In the genomic region with DNA sequence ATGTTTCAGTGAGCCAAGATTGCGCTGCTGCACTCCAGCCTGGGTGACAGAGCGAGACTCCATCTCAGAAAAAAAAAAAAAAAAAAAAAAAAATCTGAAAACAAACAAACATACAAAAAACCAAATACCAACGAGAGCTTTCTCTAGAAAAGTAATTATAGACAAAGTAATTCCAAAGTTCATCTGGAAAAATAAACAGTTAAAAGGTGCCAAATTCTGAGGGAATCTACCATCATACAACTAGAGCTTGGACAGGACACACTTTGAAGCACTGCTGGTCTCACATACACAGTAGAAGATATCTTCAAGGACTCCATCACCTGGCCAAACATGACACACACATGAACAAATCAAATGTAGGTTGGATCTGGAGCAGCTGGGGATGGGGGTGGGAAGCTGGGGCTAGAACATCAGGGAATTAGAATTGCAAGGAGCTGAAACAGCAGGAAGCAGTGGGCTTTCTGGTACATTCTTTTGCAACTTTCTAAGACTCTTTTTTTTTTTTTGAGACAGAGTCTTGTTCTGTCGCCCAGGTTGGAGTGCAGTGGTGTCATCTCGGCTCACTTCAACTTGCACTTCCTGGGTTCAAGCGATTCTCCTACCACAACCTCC, we compare ENCODE assay signal across 24 cellular contexts.
"Had no signal": no experiment of that assay in that cellular context is flagged by ENCODE, and none has a peak within 500 bp of the region (broad histone marks: within the 10 kb centered on the region; RNA-seq: fewer than 3 reads in every experiment).

No MANE protein-coding gene starts in this region.

- H3K27ac ChIP-seq: esophagus squamous epithelium, neural progenitor cell, ovary, testis, tibial artery had no signal

- ATAC-seq: effector memory CD8-positive, alpha-beta T cell; left colon; left ventricle myocardium superior; mucosa of descending colon; naive thymus-derived CD4-positive, alpha-beta T cell; sciatic nerve; stimulated activated memory B cell treated with anti-CD40 and anti-IgM and Interleukin-4, amounts not matched to agents 10 μg/mL and 1 μg/mL and 100 μg/mL, for 72 hours; stimulated activated naive CD8-positive, alpha-beta T cell treated with anti-CD3 and anti-CD28 coated beads, Interleukin-15, Interleukin-2, amounts not matched to agents 100 U/mL and 50 U/mL, for 24 hours had no signal

- H3K36me3 ChIP-seq: esophagus squamous epithelium, neural progenitor cell, ovary, tibial artery had no signal

- H3K4me2 ChIP-seq: neural progenitor cell had no signal

- H3K4me1 ChIP-seq: neural progenitor cell had no signal

- H3K9ac ChIP-seq: neural progenitor cell had no signal

- H3K27me3 ChIP-seq: esophagus squamous epithelium, neural progenitor cell, ovary, testis, tibial artery had no signal

- H3K9me3 ChIP-seq: esophagus squamous epithelium, mucosa of descending colon, ovary, testis, tibial artery had no signal

- DNase-seq: cortex of kidney; effector memory CD8-positive, alpha-beta T cell; erythroblast; esophagus squamous epithelium; foreskin melanocyte; hypothalamus; immature natural killer cell; islet precursor cell; kidney glomerular epithelial cell; left colon; left ventricle myocardium superior; mucosa of descending colon; naive thymus-derived CD4-positive, alpha-beta T cell; ovary; stimulated activated CD4-positive, alpha-beta T cell treated with anti-CD3 and anti-CD28 coated beads, Interleukin-2, amount 100 ng/mL, for 24 hours; stimulated activated CD4-positive, alpha-beta T cell treated with anti-CD3 and anti-CD28 coated beads, Interleukin-4, amount 100 ng/mL, for 4 hours; stimulated activated naive CD8-positive, alpha-beta T cell treated with anti-CD3 and anti-CD28 coated beads, Interleukin-15, Interleukin-2, amounts not matched to agents 100 U/mL and 50 U/mL, for 24 hours; substantia nigra; testis; tibial artery had no signal

- H3K4me3 ChIP-seq: esophagus squamous epithelium, lung, mucosa of descending colon, neural progenitor cell, ovary, testis, tibial artery had no signal

- H2AFZ ChIP-seq: neural progenitor cell had no signal
